ENCODE assay signal across 8 cellular contexts in the genomic region with DNA sequence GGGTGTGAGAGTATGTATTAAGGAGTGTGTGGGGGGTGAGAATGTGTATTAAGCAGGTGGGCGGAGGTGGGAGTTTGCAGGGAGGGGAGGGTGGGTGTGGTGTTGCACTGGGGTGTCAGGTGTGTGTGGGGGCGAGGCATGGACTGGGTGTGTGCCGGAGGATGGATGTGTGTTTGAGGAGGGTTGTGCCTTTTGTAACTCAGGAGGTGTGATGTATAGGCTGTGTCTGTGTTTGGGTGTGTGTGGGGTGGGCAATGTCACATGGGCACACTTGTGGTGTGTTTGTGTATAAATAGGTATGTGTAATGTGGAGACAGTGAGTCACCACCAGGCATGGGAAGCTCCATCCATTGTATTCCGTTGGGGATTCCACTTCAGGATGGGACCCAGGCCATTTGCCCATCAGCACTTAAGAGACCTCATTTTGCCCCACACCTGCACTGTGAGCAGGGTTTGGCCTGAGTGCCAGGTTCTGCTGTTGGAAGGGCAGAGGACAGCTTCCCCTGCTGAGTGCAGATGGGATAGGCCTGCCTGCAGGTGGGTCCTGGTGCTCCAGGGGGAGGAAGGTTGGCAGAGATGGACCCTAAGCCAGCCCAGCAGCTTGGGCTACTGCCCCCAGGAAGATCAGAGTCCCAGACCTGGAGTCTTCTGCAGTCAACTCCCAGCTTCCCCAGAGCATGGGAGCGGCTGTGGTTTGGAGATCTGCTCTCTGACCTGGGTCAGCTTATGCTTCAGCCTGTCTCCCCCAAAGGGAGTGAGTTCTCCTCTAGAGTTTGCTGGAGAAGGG. TPM values are rescaled to one million over a fixed set of nuclear protein-coding genes. Genes with fewer than 3 reads are reported as not detected.
DNase-seq lines count a peak whose midpoint lies in the region; ATAC-seq and TF ChIP-seq lines count a peak whose summit lies in the region.

No MANE protein-coding gene starts in this region.

- POLR2A ChIA-PET in naive thymus-derived CD4-positive, alpha-beta T cell (lab: Charles Lee) = no interaction called here

- peaks cover 6 to 17% (median 8%) of the 10 kb centered on the region in 7 donors for H3K4me1 Mint-ChIP-seq in naive thymus-derived CD4-positive, alpha-beta T cell

- no peak for ATAC-seq in naive thymus-derived CD4-positive, alpha-beta T cell

- H3K27me3 Mint-ChIP-seq in naive thymus-derived CD4-positive, alpha-beta T cell = peaks cover 29 to 60% (median 39%) of the 10 kb centered on the region in 5 donors

- H3K4me1 ChIP-seq in Loucy (ENCODE audit: insufficient read depth, low read length, poor library complexity, severe bottlenecking) = peaks cover 10% of the 10 kb centered on the region
- peaks cover 18 to 21% of the 10 kb centered on the region in 2 donors for H3K4me1 ChIP-seq in duodenal mucosa (ENCODE audit: control insufficient read depth in 1 of 2, insufficient read depth in 2 of 2, low read length in 2 of 2)
- peaks cover 0 to 1% of the 10 kb centered on the region in 2 donors for H3K4me1 ChIP-seq in naive thymus-derived CD4-positive, alpha-beta T cell (ENCODE audit: control insufficient read depth in 2 of 2, insufficient read depth in 2 of 2, low read length in 2 of 2)
- peaks cover 5 to 36% (median 31%) of the 10 kb centered on the region in 4 donors for H3K4me1 ChIP-seq in transverse colon

- H3F3A ChIP-seq in Loucy (ENCODE audit: low read depth) = no peaks in the 10 kb centered on the region

- in situ Hi-C loops in transverse colon (cut with MboI; ENCODE audit: low pct_ligation_motif_present in 1 of 4, low pct_unique_long_range_greater_than_20kb in 1 of 4, low sequenced_read_pairs in 3 of 4) (no loop called here), KBM-7 (cut with MboI; ENCODE audit: low pct_unique_long_range_greater_than_20kb, low sequenced_read_pairs) (loop anchor here (25.0 kb wide), 1 partner anchor 306 kb away; no protein-coding TSS in a partner anchor)

- H3K27me3 ChIP-seq in Loucy (ENCODE audit: insufficient read depth, low read length, poor library complexity, severe bottlenecking) = peaks cover 2% of the 10 kb centered on the region
- H3K27me3 ChIP-seq in duodenal mucosa (ENCODE audit: control insufficient read depth in 1 of 2, insufficient read depth in 2 of 2, low read length in 2 of 2) = peaks cover 25 to 38% of the 10 kb centered on the region in 2 donors
- peaks cover 0 to 9% of the 10 kb centered on the region in 2 donors for H3K27me3 ChIP-seq in naive thymus-derived CD4-positive, alpha-beta T cell (ENCODE audit: control insufficient read depth in 2 of 2, insufficient read depth in 2 of 2, low read length in 2 of 2)
- H3K27me3 ChIP-seq in transverse colon = peaks cover 30% of the 10 kb centered on the region

- DNase-seq in AG10803 (ENCODE audit: low read depth) = peak; percentile 57
- DNase-seq in naive thymus-derived CD4-positive, alpha-beta T cell = no peak
- DNase-seq in middle frontal gyrus (ENCODE audit: extremely low spot score, low spot score) = no peak
- no peak for DNase-seq in activated CD8-positive, alpha-beta memory T cell treated with anti-CD3 and anti-CD28 coated beads, Interleukin-2, amount 50 U/mL, for 4 hours
- no peak for DNase-seq in transverse colon
- no peak for DNase-seq in KBM-7

- intact Hi-C loops in naive thymus-derived CD4-positive, alpha-beta T cell (cut with micrococcal nuclease) = no loop called here
- intact Hi-C loops in transverse colon (cut with DNase I; ENCODE audit: low total_unique reads) = no loop called here

- TF ChIP-seq EP300 in transverse colon (IDR thresholded peaks at IDR 0.05; ENCODE audit: low read depth) = no peak

- H3K9me3 Mint-ChIP-seq in naive thymus-derived CD4-positive, alpha-beta T cell = peaks cover 0 to 2% (median 0%) of the 10 kb centered on the region in 11 donors

- H3K36me3 ChIP-seq in Loucy (ENCODE audit: insufficient read depth, low read length) (no peaks in the 10 kb centered on the region), duodenal mucosa (ENCODE audit: control insufficient read depth in 1 of 2, insufficient read depth in 2 of 2, low read length in 2 of 2) (no peaks in the 10 kb centered on the region), transverse colon (no peaks in the 10 kb centered on the region)
- H3K36me3 ChIP-seq in naive thymus-derived CD4-positive, alpha-beta T cell (ENCODE audit: control insufficient read depth in 2 of 3, insufficient read depth in 3 of 3, low read length in 3 of 3) = no peaks in the 10 kb centered on the region

- peak overlapping the region; percentile 61 for H3K4me3 ChIP-seq in AG10803 (ENCODE audit: low read length)
- peak overlapping the region; percentile 73 for H3K4me3 ChIP-seq in Loucy (ENCODE audit: low read length, poor library complexity, severe bottlenecking)
- peak overlapping the region; percentile 16 to 54 for H3K4me3 ChIP-seq in duodenal mucosa (ENCODE audit: low read depth in 1 of 2, low read length in 2 of 2)
- H3K4me3 ChIP-seq in naive thymus-derived CD4-positive, alpha-beta T cell (ENCODE audit: low read length) = no peak overlapping the region
- peak overlapping the region in 2 of 4 donors; percentile 31 to 39 for H3K4me3 ChIP-seq in transverse colon

- no peak for TF ChIP-seq POLR2A in transverse colon (IDR thresholded peaks at IDR 0.05)

- H3K36me3 Mint-ChIP-seq in naive thymus-derived CD4-positive, alpha-beta T cell = peaks cover 0 to 3% (median 0%) of the 10 kb centered on the region in 5 donors

- H4K20me1 ChIP-seq in Loucy (ENCODE audit: insufficient read depth, low read length, poor library complexity, severe bottlenecking) = no peaks in the 10 kb centered on the region

- H3K4me2 ChIP-seq in Loucy (ENCODE audit: low read depth, low read length, poor library complexity, severe bottlenecking) = peak overlapping the region; percentile 85

- no peak overlapping the region for H3K27ac Mint-ChIP-seq in naive thymus-derived CD4-positive, alpha-beta T cell

- no peaks in the 10 kb centered on the region for H3K79me2 ChIP-seq in Loucy (ENCODE audit: insufficient read depth, low read length)

- CTCF ChIA-PET in naive thymus-derived CD4-positive, alpha-beta T cell (lab: Charles Lee) = no interaction called here

- no peak overlapping the region for H3K27ac ChIP-seq in duodenal mucosa (ENCODE audit: low read depth, low read length)
- H3K27ac ChIP-seq in naive thymus-derived CD4-positive, alpha-beta T cell (ENCODE audit: low read depth, low read length) = no peak overlapping the region
- peak overlapping the region in 1 of 4 donors; percentile 8 for H3K27ac ChIP-seq in transverse colon

- H3K9me2 ChIP-seq in Loucy (replicated peaks; ENCODE audit: low read depth, low read length) = no peaks in the 10 kb centered on the region

- H3K9ac ChIP-seq in Loucy (ENCODE audit: low read depth, low read length, poor library complexity, severe bottlenecking) (peak overlapping the region; percentile 68), duodenal mucosa (ENCODE audit: low read depth in 1 of 2, low read length in 2 of 2) (no peak overlapping the region)

- TF ChIP-seq CTCF in AG10803 (conservative IDR thresholded peaks at IDR 0.05; ENCODE audit: low read length) (no peak), Loucy (conservative IDR thresholded peaks at IDR 0.05; ENCODE audit: low read length) (no peak), transverse colon (IDR thresholded peaks at IDR 0.05) (no peak)

- WGBS in transverse colon (ENCODE audit: low coverage in 1 of 2), 2 donors = 50 to 53% methylated on average over 2 to 5 of the region's 5 CpGs

- H3K9me3 ChIP-seq in Loucy (ENCODE audit: insufficient read depth, low read depth, low read length) (no peaks in the 10 kb centered on the region), duodenal mucosa (ENCODE audit: control insufficient read depth in 1 of 2, low read length in 2 of 2) (no peaks in the 10 kb centered on the region), transverse colon (no peaks in the 10 kb centered on the region)
- no peaks in the 10 kb centered on the region for H3K9me3 ChIP-seq in naive thymus-derived CD4-positive, alpha-beta T cell (ENCODE audit: control insufficient read depth in 2 of 3, low read length in 3 of 3)

- peak overlapping the region in 8 of 10 donors; percentile 31 to 76 (median 54) for H3K4me3 Mint-ChIP-seq in naive thymus-derived CD4-positive, alpha-beta T cell

- H2AFZ ChIP-seq in Loucy (ENCODE audit: low read length) = peak overlapping the region; percentile 76; the same call in 1 of the 2 replicates

RNA-seq across cellular contexts. Expression of gene UNC5B, which starts 5.9 kb away (rescaled TPM):
- under 1 TPM in 2 of 5 experiments, not detected in 3; 0.08 TPM for total RNA-seq in naive thymus-derived CD4-positive, alpha-beta T cell
- not detected for polyA plus RNA-seq in naive thymus-derived CD4-positive, alpha-beta T cell
- 10 to 100 TPM; 12.3 to 74.1 (median 41.2) TPM for total RNA-seq in transverse colon

Comparison
In these comparisons a context has a peak if more than half of its experiments do, and no peak if none do; other contexts are left out.
1. RNA of gene UNC5B, which starts 5.9 kb away (total RNA-seq): 12.3 to 74.1 TPM in transverse colon; 0.08 TPM in naive thymus-derived CD4-positive, alpha-beta T cell; every median in the first group is over 10 times any median in the second.